In genomic region chr12:16344269-16344668, GRCh38 we compare ENCODE assay signal across 30 cellular contexts. TPM values are rescaled to one million over a fixed set of nuclear protein-coding genes. Genes with fewer than 3 reads are reported as not detected.
DNase-seq lines count a peak whose midpoint lies in the region; ATAC-seq, FAIRE-seq and TF ChIP-seq lines count a peak whose summit lies in the region.
"Had no signal": no experiment of that assay in that cellular context is flagged by ENCODE, and none has a peak within 500 bp of the region (broad histone marks: within the 10 kb centered on the region; RNA-seq: fewer than 3 reads in every experiment).

No MANE protein-coding gene starts in this region.

- 3% methylated on average over 3 of the region's 3 CpGs for WGBS in K562 (ENCODE audit: insufficient coverage, low coverage, missing lambda C conversion rate)
- 52% methylated on average over 3 of the region's 3 CpGs for WGBS in liver
- WGBS in heart right ventricle, 2 donors: 49 to 66% methylated on average over 3 of the region's 3 CpGs

- peaks cover 29% of the 10 kb centered on the region for H3K4me1 ChIP-seq in KMS-11 (ENCODE audit: low read depth, poor library complexity, severe bottlenecking)
- peaks cover 3 to 5% of the 10 kb centered on the region in 2 experiments; a peak in 2 of 5 replicates for H3K4me1 ChIP-seq in K562 (replicated peaks in 1 of 2; ENCODE audit: control insufficient read depth in 2 of 2, insufficient read depth in 2 of 2, low read length in 2 of 2)
- H3K4me1 ChIP-seq in liver (ENCODE audit: control insufficient read depth in 4 of 4, insufficient read depth in 4 of 4, low read length in 3 of 4): peaks cover 0 to 23% (median 10%) of the 10 kb centered on the region in 4 donors
- H3K4me1 ChIP-seq in heart right ventricle: peaks cover 0 to 10% (median 0%) of the 10 kb centered on the region in 9 donors
- no peaks in the 10 kb centered on the region for H3K4me1 ChIP-seq in foreskin keratinocyte
- H3K4me1 ChIP-seq: SJSA1 had no signal

- TF ChIP-seq EP300 in K562 (IDR thresholded peaks at IDR 0.05; ENCODE audit: low read length): no peak

- DNase-seq in COLO829 (ENCODE audit: low spot score): peak; percentile 24
- DNase-seq in K562 (ENCODE audit: extremely low read depth in 1 of 4, low spot score in 3 of 4): no peak
- no peak for DNase-seq in NCI-H1694 (lab: John Stamatoyannopoulos, UW)
- no peak for DNase-seq in heart right ventricle
- DNase-seq in foreskin keratinocyte: no peak
- DNase-seq: activated CD4-positive, alpha-beta memory T cell treated with anti-CD3 and anti-CD28 coated beads for 36 hours; activated CD8-positive, alpha-beta memory T cell treated with anti-CD3 and anti-CD28 coated beads, Interleukin-2, amount 50 U/mL, for 4 hours; activated naive CD4-positive, alpha-beta T cell treated with anti-CD3 and anti-CD28 coated beads, Interleukin-2, amount 10 ng/mL, durations not matched to agents 7 days and 5 days; amygdala; CD4-positive, alpha-beta memory T cell; dermis blood vessel endothelial cell; esophagus squamous epithelium; GF-D8; islet precursor cell; NCI-H1092; NCI-H187; NCI-H526; Peyer's patch; retina; T-helper 1 cell; tibial artery had no signal

- no TSS peak for BruUV-seq in K562 (replicated peaks; lab: Mats Ljungman, UMichigan)

- CTCF ChIA-PET in K562 (lab: Yijun Ruan, JAX; ENCODE audit: low intra/inter-chr PET ratio): no interaction called here

- intact Hi-C loops in K562 (cut with micrococcal nuclease) (no loop called here), heart right ventricle (cut with DNase I) (no loop called here)

- no peak overlapping the region for H3K4me3 ChIP-seq in KMS-11 (IDR thresholded peaks at IDR 0.05; ENCODE audit: insufficient read depth, low read depth, low read length)
- H3K4me3 ChIP-seq in K562: no peak overlapping the region
- H3K4me3 ChIP-seq in liver (ENCODE audit: low read depth in 1 of 3, low read length in 3 of 3): no peak overlapping the region
- H3K4me3 ChIP-seq in heart right ventricle: no peak overlapping the region
- H3K4me3 ChIP-seq: cardiac muscle cell, esophagus squamous epithelium, Peyer's patch, SJSA1, tibial artery had no signal

- TF ChIP-seq CTCF in KMS-11 (conservative IDR thresholded peaks at IDR 0.05; ENCODE audit: low read depth, low read length) (no peak), K562 (IDR thresholded peaks at IDR 0.05 in 2 of 3, conservative IDR thresholded peaks at IDR 0.05 in 1 of 3; ENCODE audit: insufficient read depth in 2 of 3, low read depth in 1 of 3, low read length in 3 of 3) (no peak), liver (IDR thresholded peaks at IDR 0.05; ENCODE audit: low read depth, low read length, missing input control) (no peak), heart right ventricle (IDR thresholded peaks at IDR 0.05) (no peak), foreskin keratinocyte (conservative IDR thresholded peaks at IDR 0.05) (no peak)

- FAIRE-seq in K562 (lab: Jason Lieb, UNC): no peak
- FAIRE-seq: A204.1, endometrium, GM19239, TTC549 had no signal

- no peak overlapping the region for H3K27ac ChIP-seq in KMS-11
- H3K27ac ChIP-seq in K562 (ENCODE audit: extremely low read depth, low read depth, low read length): no peak overlapping the region
- peak overlapping the region; percentile 35 to 60 for H3K27ac ChIP-seq in liver (ENCODE audit: low read depth in 1 of 2, low read length in 2 of 2)
- no peak overlapping the region for H3K27ac ChIP-seq in heart right ventricle
- no peak overlapping the region for H3K27ac ChIP-seq in foreskin keratinocyte
- H3K27ac ChIP-seq: cardiac muscle cell, esophagus squamous epithelium, SJSA1, tibial artery had no signal

- H3K9ac ChIP-seq in KMS-11: no peak overlapping the region
- H3K9ac ChIP-seq in K562 (ENCODE audit: insufficient read depth in 1 of 2, low read depth in 2 of 2, low read length in 2 of 2): no peak overlapping the region
- no peak overlapping the region for H3K9ac ChIP-seq in liver (ENCODE audit: low read depth in 1 of 2, low read length in 2 of 2)

- no peak for TF ChIP-seq RAD21 in K562 (CRISPR knock-in tag; conservative IDR thresholded peaks at IDR 0.05 in 1 of 2, IDR thresholded peaks at IDR 0.05 in 1 of 2)
- peak in 1 of 2 donors; percentile 7 for TF ChIP-seq RAD21 in liver (IDR thresholded peaks at IDR 0.05)

- TF ChIP-seq POLR2A in K562 (conservative IDR thresholded peaks at IDR 0.05): no peak

- H3K9me3 ChIP-seq in K562 (replicated peaks; ENCODE audit: control insufficient read depth, insufficient read depth, low read depth, low read length) (no peaks in the 10 kb centered on the region), liver (ENCODE audit: control insufficient read depth in 4 of 4, low read length in 3 of 4) (peaks cover 0 to 1% (median 0%) of the 10 kb centered on the region in 4 donors), heart right ventricle (no peaks in the 10 kb centered on the region)
- H3K9me3 ChIP-seq: esophagus squamous epithelium, Peyer's patch, SJSA1, tibial artery had no signal

- no peaks in the 10 kb centered on the region for H3K9me1 ChIP-seq in K562 (ENCODE audit: control insufficient read depth, insufficient read depth, low read length)

- no peak for ATAC-seq in K562
- no peak for ATAC-seq in heart right ventricle
- no peak for ATAC-seq in foreskin keratinocyte
- no peak for ATAC-seq in GM18861 (IDR thresholded peaks at IDR 0.05; ENCODE audit: unreplicated experiment)

- H3K36me3 ChIP-seq in KMS-11 (ENCODE audit: insufficient read depth) (no peaks in the 10 kb centered on the region), K562 (ENCODE audit: control insufficient read depth, insufficient read depth, low read length) (no peaks in the 10 kb centered on the region), liver (ENCODE audit: control insufficient read depth in 4 of 4, insufficient read depth in 3 of 4, low read depth in 1 of 4, low read length in 3 of 4) (no peaks in the 10 kb centered on the region), heart right ventricle (no peaks in the 10 kb centered on the region)
- H3K36me3 ChIP-seq: cardiac muscle cell, esophagus squamous epithelium, Peyer's patch, SJSA1, tibial artery had no signal

- H3K79me2 ChIP-seq in KMS-11 (ENCODE audit: insufficient read depth, low read depth) (peaks cover 13% of the 10 kb centered on the region; the same call in 1 of the 2 replicates), K562 (ENCODE audit: control insufficient read depth, insufficient read depth, low read length) (peaks cover 14% of the 10 kb centered on the region)

- in situ Hi-C loops in K562 (cut with MboI): no loop called here

- H3K4me2 ChIP-seq in KMS-11: peak overlapping the region; percentile 44
- no peak overlapping the region for H3K4me2 ChIP-seq in K562 (ENCODE audit: insufficient read depth, low read length)

- H2AFZ ChIP-seq in KMS-11 (ENCODE audit: low read depth) (no peak overlapping the region), K562 (ENCODE audit: low read depth, low read length) (no peak overlapping the region)

- H3K27me3 ChIP-seq in KMS-11 (ENCODE audit: insufficient read depth, low read depth): no peaks in the 10 kb centered on the region
- H3K27me3 ChIP-seq in K562 (ENCODE audit: control insufficient read depth in 2 of 2, insufficient read depth in 2 of 2, low read length in 2 of 2): no peaks in the 10 kb centered on the region
- H3K27me3 ChIP-seq in liver (ENCODE audit: control insufficient read depth in 4 of 4, insufficient read depth in 4 of 4, low read length in 3 of 4): no peaks in the 10 kb centered on the region
- peaks cover 0 to 14% (median 3%) of the 10 kb centered on the region in 7 donors for H3K27me3 ChIP-seq in heart right ventricle
- H3K27me3 ChIP-seq in foreskin keratinocyte: no peaks in the 10 kb centered on the region
- H3K27me3 ChIP-seq: cardiac muscle cell, Peyer's patch, SJSA1 had no signal

- POLR2A ChIA-PET in K562 (lab: Yijun Ruan, JAX): no interaction called here

- H4K20me1 ChIP-seq in KMS-11 (ENCODE audit: insufficient read depth) (no peaks in the 10 kb centered on the region), K562 (replicated peaks; ENCODE audit: control insufficient read depth, insufficient read depth, low read length) (no peaks in the 10 kb centered on the region)

TF ChIP-seq in K562, 482 proteins besides CTCF, POLR2A, EP300 and RAD21 (continues in another document):
- TF ChIP-seq NR2C2 (CRISPR knock-in tag; IDR thresholded peaks at IDR 0.05) (no peak), NR2C2 (tag; IDR thresholded peaks at IDR 0.05) (peak; percentile 29; the same call in 1 of the 2 replicates), NR2C1 (IDR thresholded peaks at IDR 0.05) (peak; percentile 35; the same call in 1 of the 2 replicates), NR2C1 (tag; IDR thresholded peaks at IDR 0.05) (no peak)

TF ChIP-seq in liver, 16 proteins besides CTCF, POLR2A, EP300 and RAD21:
- TF ChIP-seq HNF4A (conservative IDR thresholded peaks at IDR 0.05) (peak; percentile 62), RXRA (IDR thresholded peaks at IDR 0.05) (peak in 1 of 2 donors; percentile 28), JUND (IDR thresholded peaks at IDR 0.05) (peak in 1 of 2 donors; percentile 48), EGR1 (IDR thresholded peaks at IDR 0.05; ENCODE audit: low read depth in 2 of 2) (no peak)
TF ChIP-seq in liver: peak in this region for 3.

RNA-seq across cellular contexts. Expression of gene MGST1, which starts 3.2 kb away (rescaled TPM):
- 31.4 and 43.1 TPM in 2 replicates for total RNA-seq in K562 (2011; cell fraction: chromatin; rRNA removed; ENCODE audit: low replicate concordance)
- 38.7 and 44.2 TPM in 2 replicates for total RNA-seq in K562 (2011; cell fraction: nucleolus; rRNA removed)
- total RNA-seq in K562 (2011; cell fraction: nucleoplasm; rRNA removed): 52.0 and 58.9 TPM in 2 replicates
- 12.1 and 19.8 TPM in 2 replicates for total RNA-seq in K562 (2014; rRNA removed)
- total RNA-seq in K562 (2014; rRNA removed; fragmentation: Illumina TruSeq; extraction: Trizol): 44.0 and 47.6 TPM in 2 replicates
- total RNA-seq in K562 (2015; rRNA removed; fragmentation: Illumina TruSeq; extraction: Trizol): 31.4 and 32.8 TPM in 2 replicates
- total RNA-seq in K562 (2021): 48.0 and 54.9 TPM in 2 replicates
- polyA plus RNA-seq in K562 (2011; rRNA removed): 73.3 and 113 TPM in 2 replicates
- polyA plus RNA-seq in K562 (2011; cell fraction: cytosol; rRNA removed): 50.0 and 82.8 TPM in 2 replicates
- polyA plus RNA-seq in K562 (2011; cell fraction: nucleus; rRNA removed): 37.0 and 60.4 TPM in 2 replicates
- 43.2 and 59.3 TPM in 2 replicates for polyA plus RNA-seq in K562 (2012)
- polyA plus RNA-seq in K562 (2014; fragmentation: Illumina TruSeq; extraction: Trizol): 129 and 168 TPM in 2 replicates
- 100 to 1,000 TPM; 153 to 190 TPM for polyA plus RNA-seq in K562 (2014; fragmentation: Nextera tagmentation; extraction: Ambion mirVana)
- 74.9 and 77.2 TPM in 2 replicates for polyA plus RNA-seq in K562 (2014; rRNA removed)
- 49.0 and 56.6 TPM in 2 replicates for polyA minus RNA-seq in K562 (2011; rRNA and poly(A)+ RNA removed)
- 30.2 and 30.9 TPM in 2 replicates for polyA minus RNA-seq in K562 (2011; cell fraction: cytosol; rRNA and poly(A)+ RNA removed)
- 6.9 and 21.2 TPM in 2 replicates for polyA minus RNA-seq in K562 (2011; cell fraction: nucleus; rRNA and poly(A)+ RNA removed)
- total RNA-seq in liver: 100 to 1,000 TPM in 1 of 2 donors, 10 to 100 TPM in 1; 84.6 to 274 TPM
- polyA plus RNA-seq in liver: 1,000 to 10,000 TPM; 1,812 to 2,615 TPM
- total RNA-seq in heart right ventricle: 10 to 100 TPM in 7 of 10 donors, 1 to 10 TPM in 3; 3.8 to 98.3 (median 22.7) TPM
- polyA plus RNA-seq in heart right ventricle: 10 to 100 TPM; 61.5 to 84.8 TPM
- total RNA-seq in foreskin keratinocyte: 125 and 146 TPM in 2 replicates
- 183 and 216 TPM in 2 replicates for polyA plus RNA-seq in foreskin keratinocyte
- total RNA-seq: activated CD4-positive, alpha-beta memory T cell treated with anti-CD3 and anti-CD28 coated beads for 36 hours; SJSA1 had no signal
- polyA plus RNA-seq: CD4-positive, alpha-beta memory T cell had no signal

Comparison
In these comparisons a context has a peak if more than half of its experiments do, and no peak if none do; other contexts are left out.
1. H3K27ac ChIP-seq: peak in liver (2 of 2); none in KMS-11 (single experiment), K562 (single experiment), heart right ventricle (0 of 10) and foreskin keratinocyte (single experiment).